Comparison of ENCODE assay signal across 9 cellular contexts in the genomic region with DNA sequence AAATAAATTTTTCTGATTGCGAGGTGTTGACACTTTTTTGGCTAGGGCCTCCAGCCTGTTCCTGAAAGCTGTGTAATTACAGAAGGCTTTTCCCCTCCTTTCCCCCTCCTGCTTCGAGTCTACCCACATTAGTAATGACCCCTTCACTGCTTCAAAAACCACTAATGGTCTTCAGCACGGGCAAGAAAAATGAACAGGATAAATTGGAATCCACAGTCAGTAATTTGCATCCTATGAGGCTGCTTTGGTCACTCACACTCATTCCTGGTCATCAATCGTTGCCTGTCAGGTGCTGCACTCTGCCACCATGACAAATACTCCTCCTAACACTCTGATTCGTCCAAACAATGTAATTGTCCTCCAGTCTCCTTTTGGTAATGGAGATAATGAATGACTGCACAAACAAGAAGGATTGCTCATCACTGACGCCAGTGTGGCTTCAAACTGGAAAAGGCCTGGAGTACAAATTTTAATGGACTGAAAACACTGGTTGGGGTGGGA.
DNase-seq lines count a peak whose midpoint lies in the region; ATAC-seq and TF ChIP-seq lines count a peak whose summit lies in the region.
"Had no signal": no experiment of that assay in that cellular context is flagged by ENCODE, and none has a peak within 500 bp of the region (broad histone marks: within the 10 kb centered on the region; RNA-seq: fewer than 3 reads in every experiment).

No MANE protein-coding gene starts in this region.

- H3K27ac ChIP-seq in brain microvascular endothelial cell: no peak overlapping the region
- H3K27ac ChIP-seq in substantia nigra (ENCODE audit: low read depth, low read length, poor library complexity, severe bottlenecking): no peak overlapping the region
- H3K27ac ChIP-seq: adrenal gland had no signal

- in situ Hi-C loops in brain microvascular endothelial cell (cut with HindIII; ENCODE audit: low pct_ligation_motif_present, low sequenced_read_pairs): no loop called here

- peak; percentile 53 for ATAC-seq in esophagus mucosa
- ATAC-seq in HG03175 (IDR thresholded peaks at IDR 0.05; ENCODE audit: unreplicated experiment): no peak

- no peaks in the 10 kb centered on the region for H3K27me3 ChIP-seq in brain microvascular endothelial cell (replicated peaks)
- H3K27me3 ChIP-seq: adrenal gland had no signal

- DNase-seq in HCEC 1CT: peak; percentile 76
- DNase-seq in NCI-H69 (lab: John Stamatoyannopoulos, UW): peak; percentile 99
- peak; percentile 19 for DNase-seq in retina
- no peak for DNase-seq in brain microvascular endothelial cell
- no peak for DNase-seq in substantia nigra (lab: John Stamatoyannopoulos, UW)
- DNase-seq: activated CD4-positive, alpha-beta memory T cell treated with anti-CD3 and anti-CD28 coated beads for 36 hours had no signal

- H3K4me3 ChIP-seq in brain microvascular endothelial cell (ENCODE audit: low read depth, low read length): no peak overlapping the region
- H3K4me3 ChIP-seq: adrenal gland had no signal

- no peak for TF ChIP-seq CTCF in brain microvascular endothelial cell (IDR thresholded peaks at IDR 0.05; ENCODE audit: low read depth, low read length, missing control alignments)

- no peaks in the 10 kb centered on the region for H3K36me3 ChIP-seq in brain microvascular endothelial cell (replicated peaks)

Comparison
In these comparisons a context has a peak if more than half of its experiments do, and no peak if none do; other contexts are left out.
1. DNase-seq: peak in HCEC 1CT (single experiment), NCI-H69 (single experiment) and retina (single experiment); none in brain microvascular endothelial cell (single experiment) and substantia nigra (0 of 49).